Comparison of ENCODE assay signal across 24 cellular contexts in the genomic region with DNA sequence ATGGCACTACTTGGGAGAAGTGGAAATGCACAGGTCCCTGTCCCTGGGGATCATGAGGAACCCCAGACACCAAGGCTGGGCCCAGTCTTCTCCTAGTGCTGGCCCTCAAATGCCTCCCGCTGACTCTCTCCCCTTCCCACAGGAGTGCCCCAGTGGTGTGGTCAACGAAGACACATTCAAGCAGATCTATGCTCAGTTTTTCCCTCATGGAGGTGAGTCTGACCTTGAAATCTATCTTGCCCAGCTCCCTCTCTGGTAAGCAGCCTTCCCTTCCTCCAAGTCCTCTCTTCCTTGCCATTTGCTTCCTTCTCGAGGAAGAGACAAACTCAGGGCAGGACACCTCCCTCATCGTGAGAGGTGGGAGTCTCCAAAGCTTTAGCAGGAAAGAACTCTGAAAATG.
"Had no signal": no experiment of that assay in that cellular context is flagged by ENCODE, and none has a peak within 500 bp of the region (broad histone marks: within the 10 kb centered on the region; RNA-seq: fewer than 3 reads in every experiment).

No MANE protein-coding gene starts in this region.

- H3K4me3 Mint-ChIP-seq: dendritic cell treated with granulocyte-macrophage colony-stimulating factor and Interleukin-4, amounts not matched to agents 40 ng/mL and 50 ng/mL, for 4 days; effector memory CD8-positive, alpha-beta T cell; endodermal cell had no signal

- H3K27me3 ChIP-seq: colonic mucosa, heart left ventricle, heart right ventricle had no signal

- H3K4me1 Mint-ChIP-seq: endodermal cell had no signal

- H3K9me3 Mint-ChIP-seq: dendritic cell treated with granulocyte-macrophage colony-stimulating factor and Interleukin-4, amounts not matched to agents 40 ng/mL and 50 ng/mL, for 4 days; effector memory CD8-positive, alpha-beta T cell had no signal

- H3K36me3 ChIP-seq: colonic mucosa, esophagus squamous epithelium, gastrocnemius medialis, gastroesophageal sphincter, heart left ventricle, heart right ventricle had no signal

- H3K4me3 ChIP-seq: colonic mucosa, coronary artery, dorsolateral prefrontal cortex, esophagus squamous epithelium, gastrocnemius medialis, gastroesophageal sphincter, heart left ventricle, heart right ventricle had no signal

- H3K9me3 ChIP-seq: colonic mucosa, esophagus squamous epithelium, gastrocnemius medialis, gastroesophageal sphincter, heart left ventricle, heart right ventricle had no signal

- H3K4me1 ChIP-seq: colonic mucosa, esophagus squamous epithelium, foreskin keratinocyte, gastrocnemius medialis, gastroesophageal sphincter, heart left ventricle, heart right ventricle had no signal

- DNase-seq: colonic mucosa; cortex of kidney; dermis blood vessel endothelial cell; dorsolateral prefrontal cortex; effector CD4-positive, alpha-beta T cell; effector CD8-positive, alpha-beta T cell; effector memory CD4-positive, alpha-beta T cell; effector memory CD8-positive, alpha-beta T cell; endodermal cell; erythroblast; esophagus squamous epithelium; foreskin fibroblast; foreskin keratinocyte; foreskin melanocyte; gastrocnemius medialis; glutamatergic neuron; head of caudate nucleus; heart left ventricle; heart right ventricle had no signal

- ATAC-seq: effector memory CD8-positive, alpha-beta T cell; esophagus mucosa; foreskin keratinocyte; gastrocnemius medialis; gastroesophageal sphincter; heart left ventricle; heart right ventricle had no signal

- H3K27ac ChIP-seq: colonic mucosa, coronary artery, dorsolateral prefrontal cortex, epithelial cell of prostate, esophagus squamous epithelium, foreskin keratinocyte, gastrocnemius medialis, gastroesophageal sphincter, heart left ventricle, heart right ventricle had no signal

- H3K27ac Mint-ChIP-seq: dendritic cell treated with granulocyte-macrophage colony-stimulating factor and Interleukin-4, amounts not matched to agents 40 ng/mL and 50 ng/mL, for 4 days; effector memory CD8-positive, alpha-beta T cell; endodermal cell had no signal
